ENCODE assay signal across 8 cellular contexts in the genomic region with DNA sequence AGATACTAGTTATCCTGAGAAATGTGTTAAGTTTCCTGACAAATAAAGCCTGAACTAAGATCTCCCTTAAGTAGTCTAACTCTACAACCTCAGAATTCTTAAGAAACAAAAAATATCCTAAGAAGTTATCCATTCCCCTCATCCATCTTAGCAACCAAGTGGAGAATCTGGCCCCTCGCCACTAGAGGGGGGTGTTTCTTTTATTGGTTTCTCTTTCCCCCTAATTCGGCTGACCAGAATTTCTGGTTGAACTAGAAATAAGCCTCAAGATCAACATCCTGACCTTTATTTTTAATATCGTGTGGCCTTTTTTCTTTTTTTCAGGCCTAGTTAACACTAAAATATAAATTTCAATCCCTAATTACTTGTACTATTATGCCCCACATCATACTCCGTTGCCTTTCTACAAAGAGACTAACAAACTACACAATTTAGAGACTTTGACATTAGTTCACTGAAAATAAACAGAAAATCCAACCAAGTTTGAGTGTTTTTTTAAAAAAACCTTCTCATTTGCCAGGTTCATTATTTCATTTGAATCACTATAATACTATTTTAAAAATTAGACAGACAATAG. TPM values are rescaled to one million over a fixed set of nuclear protein-coding genes. Genes with fewer than 3 reads are reported as not detected.
DNase-seq lines count a peak whose midpoint lies in the region; ATAC-seq and TF ChIP-seq lines count a peak whose summit lies in the region.

No MANE protein-coding gene starts in this region.

- no peaks in the 10 kb centered on the region for H3K4me1 ChIP-seq in Panc1 (ENCODE audit: control insufficient read depth, insufficient read depth, low read length)

- no peak overlapping the region for H3K27ac ChIP-seq in Panc1 (ENCODE audit: low read length)

- intact Hi-C loops in Panc1 (cut with micrococcal nuclease; ENCODE audit: unreplicated experiment) (loop anchor here (10.0 kb wide), 1 partner anchor 623 kb away; no protein-coding TSS in a partner anchor), head of caudate nucleus (cut with DNase I) (no loop called here)

- in situ Hi-C loops in GM13977 (cut with MboI; ENCODE audit: low pct_unique_long_range_greater_than_20kb, low sequenced_read_pairs, unreplicated experiment): loop anchor here (25.0 kb wide), 2 partner anchors 505 to 620 kb away; no protein-coding TSS in a partner anchor
- in situ Hi-C loops in Panc1 (cut with HindIII; ENCODE audit: low pct_unique_long_range_greater_than_20kb, low sequenced_read_pairs): no loop called here

- H3K9me3 ChIP-seq in Panc1 (ENCODE audit: control insufficient read depth, insufficient read depth, low read depth, low read length): no peaks in the 10 kb centered on the region

- CTCF ChIA-PET in Panc1 (lab: Charles Lee): no interaction called here

- no peaks in the 10 kb centered on the region for H3K27me3 ChIP-seq in Panc1 (ENCODE audit: control insufficient read depth, insufficient read depth, low read length)

- no peak overlapping the region for H3K4me3 ChIP-seq in Panc1 (ENCODE audit: low read depth in 2 of 2, low read length in 2 of 2)

- peak; percentile 78 for TF ChIP-seq CTCF in GM13977 (IDR thresholded peaks at IDR 0.05; ENCODE audit: extremely low read depth, insufficient read depth, missing control alignments)
- peak; percentile 71; the same call in 1 of the 2 replicates for TF ChIP-seq CTCF in Panc1 (IDR thresholded peaks at IDR 0.05)

- H3K36me3 ChIP-seq in Panc1 (ENCODE audit: control insufficient read depth, insufficient read depth, low read length): no peaks in the 10 kb centered on the region

- DNase-seq in AG08395 (ENCODE audit: low spot score) (peak; percentile 79), GM13977 (ENCODE audit: low spot score) (peak; percentile 52), HuH-7 (ENCODE audit: low spot score) (peak; percentile 58), Panc1 (ENCODE audit: low read depth, low spot score) (no peak), head of caudate nucleus (peak in 40 of 42 donors; percentile 32 to 91 (median 72)), putamen (ENCODE audit: low spot score) (peak; percentile 61)
- peak; percentile 44 for DNase-seq in activated gamma-delta T cell treated with anti-CD3 and anti-CD28 coated beads, Interleukin-2, amount 50 U/mL, for 16 hours (ENCODE audit: low read depth)

- BruUV-seq in Panc1 (replicated peaks; lab: Mats Ljungman, UMichigan): no TSS peak

- ATAC-seq in Panc1 (0 out of 2 replicates have a peak, but pooled peaks have one; percentile 70), HG03139 (IDR thresholded peaks at IDR 0.05; ENCODE audit: unreplicated experiment) (no peak)

- POLR2A ChIA-PET in Panc1 (lab: Charles Lee): no interaction called here

RNA-seq across cellular contexts. Expression of a gene that starts 14.3 kb away (rescaled TPM):
- total RNA-seq in Panc1 (2021; ENCODE audit: unreplicated experiment): 0.13 TPM
- polyA plus RNA-seq in Panc1 (2012; ENCODE audit: insufficient read length): 0.11 TPM
